ENCODE assay signal across 8 cellular contexts in genomic region chr10:132352462-132353308, GRCh38. TPM values are rescaled to one million over a fixed set of nuclear protein-coding genes. Genes with fewer than 3 reads are reported as not detected.
A peak's percentile ranks its signal among the peaks of the same experiment; 100 is the strongest.
DNase-seq lines count a peak whose midpoint lies in the region; FAIRE-seq and TF ChIP-seq lines count a peak whose summit lies in the region.
"Not testable (repeated sequence)": the region's sequence is repeated elsewhere in the genome, so short reads cannot be mapped to it uniquely, and the experiment has no call there.

No MANE protein-coding gene starts in this region.

- not testable (repeated sequence) for H3K4me1 ChIP-seq in kidney (ENCODE audit: control insufficient read depth in 1 of 2, insufficient read depth in 1 of 2, low read depth in 1 of 2, low read length in 2 of 2)
- peaks cover 0 to 26% (median 6%) of the 10 kb centered on the region in 6 donors for H3K4me1 ChIP-seq in spleen

- not testable (repeated sequence) for H3K9me3 ChIP-seq in kidney (ENCODE audit: control insufficient read depth in 1 of 2, low read length in 2 of 2); spleen

- intact Hi-C loops in kidney (cut with DNase I) (loop anchor here (10.0 kb wide), 1 partner anchor 128 kb away; no protein-coding TSS in a partner anchor), spleen (cut with DNase I; ENCODE audit: low total_unique reads) (loop anchor here (5.0 kb wide), 1 partner anchor 130 kb away; no protein-coding TSS in a partner anchor)

- H3K9ac ChIP-seq in kidney (ENCODE audit: low read length in 2 of 2), result not testable (repeated sequence)

- FAIRE-seq in kidney (lab: Jason Lieb, UNC); urothelium cell line (lab: Jason Lieb, UNC): not testable (repeated sequence)

- not testable (repeated sequence) for TF ChIP-seq EP300 in Ishikawa (IDR thresholded peaks at IDR 0.05; ENCODE audit: borderline replicate concordance)

- 40 to 57% (median 49%) methylated on average over 19 to 35 of the region's 44 CpGs for WGBS in spleen, 5 donors

- not testable (repeated sequence) for H3K4me3 ChIP-seq in kidney (ENCODE audit: low read length in 2 of 2); spleen

- DNase-seq in GM10266 (ENCODE audit: extremely low spot score) (peak; percentile 91), SK-MEL-5 (ENCODE audit: low read depth, low spot score) (peak; percentile 48), ecto neural progenitor cell (ENCODE audit: low spot score) (peak; percentile 85), kidney (peak; percentile 80), spleen (peak; percentile 93), urothelium cell line (ENCODE audit: low spot score) (peak; percentile 68)
- DNase-seq in activated T-cell treated with anti-CD3 and anti-CD28 coated beads, Interleukin-2, amount 50 U/mL, for 1 hour, result peak; percentile 80

- TF ChIP-seq CTCF in GM10266 (IDR thresholded peaks at IDR 0.05; ENCODE audit: control insufficient read depth, insufficient read depth, low read depth, missing control alignments), result peak; percentile 88
- TF ChIP-seq CTCF in kidney (IDR thresholded peaks at IDR 0.05; ENCODE audit: borderline replicate concordance, extremely low read depth, insufficient read depth), result peak; percentile 77
- peak; percentile 60 to 88 (median 81) for TF ChIP-seq CTCF in spleen (IDR thresholded peaks at IDR 0.05 in 8 of 11, conservative IDR thresholded peaks at IDR 0.05 in 3 of 11)

- TF ChIP-seq RAD21 in Ishikawa (IDR thresholded peaks at IDR 0.05; ENCODE audit: low read depth), result peak; percentile 84

- H3K27ac ChIP-seq in kidney (ENCODE audit: low read depth in 2 of 2, low read length in 2 of 2); spleen: not testable (repeated sequence)

- not testable (repeated sequence) for TF ChIP-seq POLR2A in spleen (IDR thresholded peaks at IDR 0.05)

- in situ Hi-C loops in SK-MEL-5 (cut with HindIII; ENCODE audit: low pct_unique_long_range_greater_than_20kb, low sequenced_read_pairs), result not testable (repeated sequence)

- not testable (repeated sequence) for H3K36me3 ChIP-seq in kidney (ENCODE audit: control insufficient read depth in 1 of 2, insufficient read depth in 2 of 2, low read length in 2 of 2)
- peaks cover 0 to 83% (median 5%) of the 10 kb centered on the region in 6 donors for H3K36me3 ChIP-seq in spleen

- H3K27me3 ChIP-seq in spleen (replicated peaks in 1 of 7), result not testable (repeated sequence)

TF ChIP-seq in Ishikawa, 13 proteins besides CTCF, POLR2A, EP300 and RAD21:
- TF ChIP-seq, protein P1, sequence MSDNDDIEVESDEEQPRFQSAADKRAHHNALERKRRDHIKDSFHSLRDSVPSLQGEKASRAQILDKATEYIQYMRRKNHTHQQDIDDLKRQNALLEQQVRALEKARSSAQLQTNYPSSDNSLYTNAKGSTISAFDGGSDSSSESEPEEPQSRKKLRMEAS (IDR thresholded peaks at IDR 0.05), result 0 out of 2 replicates have a peak, but pooled peaks have one; percentile 23

RNA-seq across cellular contexts. Expression of gene LRRC27, which starts 20.7 kb away (rescaled TPM):
- total RNA-seq in SK-MEL-5 (2014; rRNA removed; shearing (Covaris generic)), result 2.0 and 5.1 TPM in 2 replicates
- polyA plus RNA-seq in SK-MEL-5 (2015; cell fraction: cytosol; rRNA removed), result 1.0 and 2.6 TPM in 2 replicates
- 13.1 and 14.8 TPM in 2 replicates for polyA plus RNA-seq in SK-MEL-5 (2015; cell fraction: nucleus; rRNA removed)
- 14.6 TPM for total RNA-seq in kidney
- polyA plus RNA-seq in kidney (ENCODE audit: insufficient read depth, low read depth, low replicate concordance), result 14.4 TPM
- 10 to 100 TPM; 11.9 to 29.9 (median 19.4) TPM for total RNA-seq in spleen
- 10 to 100 TPM in 1 of 3 donors, 1 to 10 TPM in 2; 6.1 to 13.0 (median 8.5) TPM for polyA plus RNA-seq in spleen

RNA-seq across cellular contexts. Expression of gene PWWP2B, which starts 44.3 kb away (rescaled TPM):
- 6.4 and 7.6 TPM in 2 replicates for total RNA-seq in SK-MEL-5 (2014; rRNA removed; shearing (Covaris generic))
- polyA plus RNA-seq in SK-MEL-5 (2015; cell fraction: cytosol; rRNA removed), result 6.9 and 9.7 TPM in 2 replicates
- polyA plus RNA-seq in SK-MEL-5 (2015; cell fraction: nucleus; rRNA removed), result 1.8 and 2.3 TPM in 2 replicates
- 24.3 TPM for total RNA-seq in kidney
- polyA plus RNA-seq in kidney (ENCODE audit: insufficient read depth, low read depth, low replicate concordance), result 12.9 TPM
- 10 to 100 TPM; 24.8 to 41.7 (median 28.1) TPM for total RNA-seq in spleen
- 10 to 100 TPM; 22.5 to 50.0 (median 27.8) TPM for polyA plus RNA-seq in spleen

RNA-seq across cellular contexts. Expression of gene STK32C, which starts 44.9 kb away (rescaled TPM):
- 6.6 and 7.6 TPM in 2 replicates for total RNA-seq in SK-MEL-5 (2014; rRNA removed; shearing (Covaris generic))
- polyA plus RNA-seq in SK-MEL-5 (2015; cell fraction: cytosol; rRNA removed), result 12.8 and 14.1 TPM in 2 replicates
- 9.9 and 11.9 TPM in 2 replicates for polyA plus RNA-seq in SK-MEL-5 (2015; cell fraction: nucleus; rRNA removed)
- total RNA-seq in kidney, result 14.4 TPM
- 11.6 TPM for polyA plus RNA-seq in kidney (ENCODE audit: insufficient read depth, low read depth, low replicate concordance)
- total RNA-seq in spleen, result 10 to 100 TPM in 6 of 7 donors, 1 to 10 TPM in 1; 9.6 to 27.8 (median 15.4) TPM
- 10 to 100 TPM; 13.2 to 23.8 (median 16.0) TPM for polyA plus RNA-seq in spleen
